22 cellular contexts compared by ENCODE assay signal in the genomic region with DNA sequence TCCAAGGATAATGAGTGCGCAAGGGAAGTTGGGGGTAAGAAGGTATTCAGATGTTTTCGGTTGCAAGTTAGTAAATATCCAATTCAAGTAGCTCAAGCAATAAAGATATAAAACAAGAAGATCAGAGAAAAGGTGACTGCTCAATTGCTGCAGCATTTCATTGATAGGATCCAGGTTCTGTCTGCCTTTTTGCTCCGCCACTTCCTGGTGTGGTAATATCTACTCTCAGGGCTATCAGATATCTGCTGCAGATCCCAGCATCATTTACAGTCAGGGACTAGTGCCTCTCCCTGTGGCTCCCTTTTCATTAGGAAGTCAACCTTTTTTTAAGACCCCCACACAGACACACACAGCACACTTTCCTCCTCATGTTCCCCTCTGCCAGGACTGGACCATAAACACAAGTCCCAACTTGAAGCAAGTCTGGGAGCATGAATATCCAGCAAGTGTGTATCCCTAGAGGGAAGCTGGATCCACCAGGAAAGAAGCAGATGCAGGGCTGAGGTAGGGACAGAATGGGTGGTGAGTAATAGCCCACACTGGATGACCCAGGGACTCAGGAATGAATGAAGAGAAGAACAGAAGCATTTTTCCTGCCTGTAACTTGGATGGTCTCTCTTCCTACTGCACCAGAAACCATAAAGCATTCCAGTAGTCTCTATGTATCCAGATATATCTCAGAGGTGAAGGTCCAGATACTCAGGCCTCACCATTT. TPM values are rescaled to one million over a fixed set of nuclear protein-coding genes. Genes with fewer than 3 reads are reported as not detected.
A peak's percentile ranks its signal among the peaks of the same experiment; 100 is the strongest.
DNase-seq lines count a peak whose midpoint lies in the region; ATAC-seq and TF ChIP-seq lines count a peak whose summit lies in the region.
"Had no signal": no experiment of that assay in that cellular context is flagged by ENCODE, and none has a peak within 500 bp of the region (broad histone marks: within the 10 kb centered on the region; RNA-seq: fewer than 3 reads in every experiment).

No MANE protein-coding gene starts in this region.

- no peak for TF ChIP-seq POLR2A in uterus (IDR thresholded peaks at IDR 0.05)

- no peaks in the 10 kb centered on the region for H3K4me1 ChIP-seq in PC-3 (ENCODE audit: insufficient read depth, low read length)
- no peaks in the 10 kb centered on the region for H3K4me1 ChIP-seq in uterus
- H3K4me1 ChIP-seq: breast epithelium had no signal

- H3K36me3 ChIP-seq in PC-3 (ENCODE audit: low read depth, low read length) (no peaks in the 10 kb centered on the region), uterus (no peaks in the 10 kb centered on the region), brain microvascular endothelial cell (replicated peaks) (no peaks in the 10 kb centered on the region)
- H3K36me3 ChIP-seq: breast epithelium had no signal

- H3F3A ChIP-seq in PC-3 (ENCODE audit: low read length, unreplicated experiment), result no peaks in the 10 kb centered on the region

- no peaks in the 10 kb centered on the region for H4K20me1 ChIP-seq in PC-3 (ENCODE audit: low read length)

- no peak overlapping the region for H2AFZ ChIP-seq in PC-3 (ENCODE audit: low read length)

- ATAC-seq in PC-3 (no peak), HG03159 (IDR thresholded peaks at IDR 0.05; ENCODE audit: unreplicated experiment) (no peak)
- ATAC-seq: activated naive CD4-positive, alpha-beta T cell treated with anti-CD3 and anti-CD28 coated beads, Interleukin-2, amount 50 U/mL, for 72 hours; esophagus mucosa; K562; right cardiac atrium had no signal

- H3K9ac ChIP-seq in PC-3 (ENCODE audit: low read length), result no peak overlapping the region

- intact Hi-C loops in PC-3 (cut with micrococcal nuclease), result no loop called here
- intact Hi-C loops in uterus (cut with DNase I; ENCODE audit: low total_unique reads), result no loop called here

- no peaks in the 10 kb centered on the region for H3K79me2 ChIP-seq in PC-3 (ENCODE audit: low read length)

- H3K9me3 ChIP-seq in PC-3 (ENCODE audit: low read length) (no peaks in the 10 kb centered on the region), uterus (no peaks in the 10 kb centered on the region)
- H3K9me3 ChIP-seq: breast epithelium had no signal

- H3K9me2 ChIP-seq in PC-3 (replicated peaks; ENCODE audit: low read length), result no peaks in the 10 kb centered on the region

- BruUV-seq in PC-3 (replicated peaks; lab: Mats Ljungman, UMichigan), result no TSS peak

- TF ChIP-seq CTCF in PC-3 (conservative IDR thresholded peaks at IDR 0.05; ENCODE audit: low read depth, low read length) (no peak), uterus (IDR thresholded peaks at IDR 0.05) (no peak), brain microvascular endothelial cell (IDR thresholded peaks at IDR 0.05; ENCODE audit: low read depth, low read length, missing control alignments) (no peak)

- H3K4me3 ChIP-seq in PC-3 (ENCODE audit: low read length), result no peak overlapping the region
- H3K4me3 ChIP-seq in uterus, result no peak overlapping the region
- H3K4me3 ChIP-seq in brain microvascular endothelial cell (ENCODE audit: low read depth, low read length), result no peak overlapping the region
- H3K4me3 ChIP-seq: breast epithelium, K562 had no signal

- POLR2A ChIA-PET in PC-3 (lab: Charles Lee; ENCODE audit: unreplicated experiment), result no interaction called here

- CTCF ChIA-PET in PC-3 (lab: Charles Lee), result no interaction called here

- DNase-seq in A172 (ENCODE audit: low spot score), result peak; percentile 14
- DNase-seq in ELR (ENCODE audit: low read depth), result peak; percentile 61
- peak; percentile 39 for DNase-seq in PC-3
- peak; percentile 69 for DNase-seq in islet precursor cell
- DNase-seq in NCI-H2196 (lab: John Stamatoyannopoulos, UW; ENCODE audit: unreplicated experiment), result no peak
- DNase-seq in uterus, result no peak
- no peak for DNase-seq in brain microvascular endothelial cell
- DNase-seq: ACHN; activated CD4-positive, alpha-beta memory T cell treated with anti-CD3 and anti-CD28 coated beads, Interleukin-2, amount 10 ng/mL, durations not matched to agents 7 days and 5 days; activated T-cell treated with anti-CD3 and anti-CD28 coated beads, Interleukin-2, amount 50 U/mL, for 48 hours; GDM1; NCI-H1105 treated with DMSO at 0.1 percent for 48 hours; NK-92 treated with Interleukin-12 subunit alpha and Interleukin-12 subunit beta, amount 100 ng/mL, for 24 hours; occipital lobe; right cardiac atrium; stimulated activated CD4-positive, alpha-beta T cell treated with anti-CD3 and anti-CD28 coated beads, Interleukin-1b, Interleukin-23, amount 100 ng/mL, for 48 hours had no signal

- in situ Hi-C loops in brain microvascular endothelial cell (cut with HindIII; ENCODE audit: low pct_ligation_motif_present, low sequenced_read_pairs), result no loop called here

- no peaks in the 10 kb centered on the region for H3K27me3 ChIP-seq in PC-3 (ENCODE audit: low read length)
- H3K27me3 ChIP-seq in uterus, result no peaks in the 10 kb centered on the region
- H3K27me3 ChIP-seq in brain microvascular endothelial cell (replicated peaks), result no peaks in the 10 kb centered on the region

- H3K27ac ChIP-seq in PC-3 (ENCODE audit: low read length) (no peak overlapping the region), uterus (no peak overlapping the region), brain microvascular endothelial cell (no peak overlapping the region)
- H3K27ac ChIP-seq: breast epithelium, VCaP had no signal

- H3K4me2 ChIP-seq in PC-3 (ENCODE audit: low read length), result no peak overlapping the region

RNA-seq across cellular contexts. Expression of a gene that starts 53.7 kb away (rescaled TPM):
- total RNA-seq in A172 (2014; rRNA removed; shearing (Covaris generic)), result 58.9 and 73.0 TPM in 2 replicates
- total RNA-seq in PC-3 (2014; rRNA removed) (76.9 and 98.3 TPM in 2 replicates), uterus (10 to 100 TPM; 12.6 to 32.2 (median 14.8) TPM)

Comparison
In these comparisons a context has a peak if more than half of its experiments do, and no peak if none do; other contexts are left out.
1. DNase-seq: peak in A172 (single experiment), ELR (single experiment), PC-3 (single experiment) and islet precursor cell (single experiment); none in NCI-H2196 (single experiment), uterus (0 of 2) and brain microvascular endothelial cell (single experiment).